In genomic region chr3:194089357-194090177, GRCh38 we compare ENCODE assay signal across 9 cellular contexts. TPM values are rescaled to one million over a fixed set of nuclear protein-coding genes. Genes with fewer than 3 reads are reported as not detected.
DNase-seq lines count a peak whose midpoint lies in the region; ATAC-seq and TF ChIP-seq lines count a peak whose summit lies in the region.
"Had no signal": no experiment of that assay in that cellular context is flagged by ENCODE, and none has a peak within 500 bp of the region (broad histone marks: within the 10 kb centered on the region; RNA-seq: fewer than 3 reads in every experiment).

No MANE protein-coding gene starts in this region.

- TF ChIP-seq CTCF in PC-9 (conservative IDR thresholded peaks at IDR 0.05) (no peak), dorsolateral prefrontal cortex (IDR thresholded peaks at IDR 0.05 in 54 of 56, conservative IDR thresholded peaks at IDR 0.05 in 2 of 56; ENCODE audit: low read depth in 1 of 56, partially characterized antibody in 56 of 56) (no peak), type B pancreatic cell (conservative IDR thresholded peaks at IDR 0.05) (no peak), BE2C (IDR thresholded peaks at IDR 0.05; ENCODE audit: low read depth, low read length) (no peak)

- H3K4me1 ChIP-seq in PC-9 (replicated peaks; ENCODE audit: insufficient read depth): peaks cover 48% of the 10 kb centered on the region
- peaks cover 41% of the 10 kb centered on the region for H3K4me1 ChIP-seq in mesodermal cell (ENCODE audit: control insufficient read depth, insufficient read depth, low read length, poor library complexity, severe bottlenecking)
- peaks cover 5% of the 10 kb centered on the region for H3K4me1 ChIP-seq in BE2C

- H3K27ac ChIP-seq in PC-9 (peak overlapping the region; percentile 98), dorsolateral prefrontal cortex (peak overlapping the region in 1 of 59 donors; percentile 14), mesodermal cell (ENCODE audit: low read depth, low read length, severe bottlenecking) (peak overlapping the region; percentile 86)
- H3K27ac ChIP-seq: cardiac muscle cell had no signal

- no peaks in the 10 kb centered on the region for H4K20me1 ChIP-seq in PC-9 (ENCODE audit: insufficient read depth)

- peaks cover 36% of the 10 kb centered on the region for H3F3A ChIP-seq in PC-9 (ENCODE audit: insufficient read depth, low read depth)

- H3K27me3 ChIP-seq in PC-9 (ENCODE audit: insufficient read depth, low read depth): no peaks in the 10 kb centered on the region
- peaks cover 0 to 4% (median 0%) of the 10 kb centered on the region in 45 donors for H3K27me3 ChIP-seq in dorsolateral prefrontal cortex
- no peaks in the 10 kb centered on the region for H3K27me3 ChIP-seq in BE2C
- H3K27me3 ChIP-seq: cardiac muscle cell had no signal

- CTCF ChIA-PET in PC-9 (lab: Charles Lee): interaction anchor here (1.0 to 1.1 kb wide), 2 partner anchors 14 to 86 kb away, joined by 3 read pairs; no protein-coding TSS in a partner anchor

- intact Hi-C loops in PC-9 (cut with micrococcal nuclease; ENCODE audit: unreplicated experiment) (loop anchor here (1.0 to 5.0 kb wide), 9 partner anchors 17 to 261 kb away; no protein-coding TSS in a partner anchor), dorsolateral prefrontal cortex (cut with DNase I) (no loop called here)

- BruUV-seq in PC-9 (replicated peaks; lab: Mats Ljungman, UMichigan): no TSS peak

- H3K4me3 ChIP-seq in PC-9 (peak overlapping the region; percentile 16; the same call in 1 of the 2 replicates), dorsolateral prefrontal cortex (no peak overlapping the region), mesodermal cell (ENCODE audit: extremely low read depth, insufficient read depth, low read length, poor library complexity, severe bottlenecking) (no peak overlapping the region), BE2C (ENCODE audit: low read depth, low read length) (no peak overlapping the region)
- H3K4me3 ChIP-seq: cardiac muscle cell had no signal

- peak; percentile 79 for ATAC-seq in activated naive CD8-positive, alpha-beta T cell treated with anti-CD3 and anti-CD28 coated beads, Interleukin-2, amount 50 U/mL, for 24 hours
- ATAC-seq in HG03108 (IDR thresholded peaks at IDR 0.05; ENCODE audit: unreplicated experiment): peak; percentile 67

- H3K36me3 Mint-ChIP-seq in activated naive CD8-positive, alpha-beta T cell treated with anti-CD3 and anti-CD28 coated beads, Interleukin-2, amount 50 U/mL, for 24 hours (ENCODE audit: low read depth): no peaks in the 10 kb centered on the region
- H3K36me3 Mint-ChIP-seq in activated naive CD8-positive, alpha-beta T cell treated with anti-CD3 and anti-CD28 coated beads for 36 hours: no peaks in the 10 kb centered on the region
- H3K36me3 Mint-ChIP-seq in type B pancreatic cell: no peaks in the 10 kb centered on the region

- peak overlapping the region; percentile 86 for H3K4me2 ChIP-seq in PC-9

- 28 to 36% methylated on average over 10 to 14 of the region's 18 CpGs for WGBS in mesodermal cell (ENCODE audit: insufficient coverage in 2 of 2), 2 experiments

- no peak overlapping the region for H3K27ac Mint-ChIP-seq in activated naive CD8-positive, alpha-beta T cell treated with anti-CD3 and anti-CD28 coated beads, Interleukin-2, amount 50 U/mL, for 24 hours
- H3K27ac Mint-ChIP-seq in activated naive CD8-positive, alpha-beta T cell treated with anti-CD3 and anti-CD28 coated beads for 36 hours: no peak overlapping the region
- H3K27ac Mint-ChIP-seq in type B pancreatic cell: peak overlapping the region; percentile 82

- no peaks in the 10 kb centered on the region for H3K9me3 Mint-ChIP-seq in activated naive CD8-positive, alpha-beta T cell treated with anti-CD3 and anti-CD28 coated beads, Interleukin-2, amount 50 U/mL, for 24 hours
- no peaks in the 10 kb centered on the region for H3K9me3 Mint-ChIP-seq in activated naive CD8-positive, alpha-beta T cell treated with anti-CD3 and anti-CD28 coated beads for 36 hours
- no peaks in the 10 kb centered on the region for H3K9me3 Mint-ChIP-seq in type B pancreatic cell

- peak; percentile 34 for DNase-seq in activated naive CD8-positive, alpha-beta T cell treated with anti-CD3 and anti-CD28 coated beads, Interleukin-2, amount 50 U/mL, for 24 hours
- DNase-seq in activated naive CD8-positive, alpha-beta T cell treated with anti-CD3 and anti-CD28 coated beads for 36 hours: no peak
- DNase-seq in PC-9: peak; percentile 98 to 100
- DNase-seq in dorsolateral prefrontal cortex: peak in 6 of 10 donors; percentile 52 to 87 (median 68)
- DNase-seq in type B pancreatic cell (ENCODE audit: extremely low spot score, unreplicated experiment): no peak
- no peak for DNase-seq in BE2C

- H3K4me1 Mint-ChIP-seq in activated naive CD8-positive, alpha-beta T cell treated with anti-CD3 and anti-CD28 coated beads, Interleukin-2, amount 50 U/mL, for 24 hours: peaks cover 6% of the 10 kb centered on the region
- H3K4me1 Mint-ChIP-seq in activated naive CD8-positive, alpha-beta T cell treated with anti-CD3 and anti-CD28 coated beads for 36 hours: peaks cover 4% of the 10 kb centered on the region
- peaks cover 57% of the 10 kb centered on the region for H3K4me1 Mint-ChIP-seq in type B pancreatic cell (ENCODE audit: unreplicated experiment)

- peaks cover 6% of the 10 kb centered on the region for H3K27me3 Mint-ChIP-seq in activated naive CD8-positive, alpha-beta T cell treated with anti-CD3 and anti-CD28 coated beads, Interleukin-2, amount 50 U/mL, for 24 hours
- peaks cover 12% of the 10 kb centered on the region for H3K27me3 Mint-ChIP-seq in activated naive CD8-positive, alpha-beta T cell treated with anti-CD3 and anti-CD28 coated beads for 36 hours
- H3K27me3 Mint-ChIP-seq in type B pancreatic cell: peaks cover 2% of the 10 kb centered on the region

- no peak overlapping the region for H2AFZ ChIP-seq in PC-9

- no peaks in the 10 kb centered on the region for H3K9me2 ChIP-seq in PC-9 (ENCODE audit: insufficient read depth)

- H3K9me3 ChIP-seq in PC-9 (ENCODE audit: insufficient read depth, low read depth) (no peaks in the 10 kb centered on the region), mesodermal cell (ENCODE audit: control insufficient read depth, low read length) (no peaks in the 10 kb centered on the region), BE2C (no peaks in the 10 kb centered on the region)

- POLR2A ChIA-PET in PC-9 (lab: Charles Lee; ENCODE audit: unreplicated experiment): interaction anchor here (0.6 to 2.1 kb wide), 10 partner anchors 15 to 258 kb away, joined by 3 to 17 read pairs (median 4); no protein-coding TSS in a partner anchor

- H3K79me2 ChIP-seq in PC-9 (ENCODE audit: low read depth): peaks cover 37% of the 10 kb centered on the region

- H3K36me3 ChIP-seq in PC-9 (ENCODE audit: low read depth) (no peaks in the 10 kb centered on the region), mesodermal cell (ENCODE audit: control insufficient read depth, insufficient read depth, low read length) (no peaks in the 10 kb centered on the region), BE2C (no peaks in the 10 kb centered on the region)
- H3K36me3 ChIP-seq: cardiac muscle cell had no signal

- H3K4me3 Mint-ChIP-seq in activated naive CD8-positive, alpha-beta T cell treated with anti-CD3 and anti-CD28 coated beads, Interleukin-2, amount 50 U/mL, for 24 hours: no peak overlapping the region
- H3K4me3 Mint-ChIP-seq in activated naive CD8-positive, alpha-beta T cell treated with anti-CD3 and anti-CD28 coated beads for 36 hours: no peak overlapping the region
- H3K4me3 Mint-ChIP-seq in type B pancreatic cell: no peak overlapping the region

RNA-seq across cellular contexts. Expression of gene HES1, which starts 46.4 kb away (rescaled TPM):
- under 1 TPM in 1 of 2 experiments, not detected in 1; 0.14 TPM for total RNA-seq in activated naive CD8-positive, alpha-beta T cell treated with anti-CD3 and anti-CD28 coated beads for 36 hours
- 66.5 and 97.8 TPM in 2 replicates for total RNA-seq in PC-9 (2021)
- 10 to 100 TPM in 95 of 120 experiments, 1 to 10 TPM in 25; 5.0 to 46.3 (median 12.7) TPM for total RNA-seq in dorsolateral prefrontal cortex
- 86.7 TPM for polyA plus RNA-seq in mesodermal cell (2013, experiment 1 of 2)
- polyA plus RNA-seq in mesodermal cell (2013, experiment 2 of 2): 82.3 TPM
- total RNA-seq in type B pancreatic cell (ENCODE audit: low replicate concordance): 100 and 180 TPM in 2 replicates
- polyA plus RNA-seq in BE2C (2012; ENCODE audit: insufficient read depth, insufficient read length, low read depth): 15.3 TPM

Comparison
In these comparisons a context has a peak if more than half of its experiments do, and no peak if none do; other contexts are left out.
1. DNase-seq: peak in activated naive CD8-positive, alpha-beta T cell treated with anti-CD3 and anti-CD28 coated beads, Interleukin-2, amount 50 U/mL, for 24 hours (single experiment), PC-9 (2 of 2) and dorsolateral prefrontal cortex (6 of 10); none in activated naive CD8-positive, alpha-beta T cell treated with anti-CD3 and anti-CD28 coated beads for 36 hours (single experiment), type B pancreatic cell (single experiment) and BE2C (single experiment).
2. RNA of gene HES1, which starts 46.4 kb away (total RNA-seq): 100 to 180 TPM in type B pancreatic cell, 66.5 to 97.8 TPM in PC-9 and 5.0 to 46.3 TPM in dorsolateral prefrontal cortex; 0.14 TPM in activated naive CD8-positive, alpha-beta T cell treated with anti-CD3 and anti-CD28 coated beads for 36 hours; every median in the first group is over 4 times any median in the second.